ENCODE assay signal across 18 cellular contexts in genomic region chr5:97471951-97472350, GRCh38.
A peak's percentile ranks its signal among the peaks of the same experiment; 100 is the strongest.
DNase-seq lines count a peak whose midpoint lies in the region; ATAC-seq and TF ChIP-seq lines count a peak whose summit lies in the region.
"Had no signal": no experiment of that assay in that cellular context is flagged by ENCODE, and none has a peak within 500 bp of the region (broad histone marks: within the 10 kb centered on the region; RNA-seq: fewer than 3 reads in every experiment).

No MANE protein-coding gene starts in this region.

- no peaks in the 10 kb centered on the region for H3K27me3 Mint-ChIP-seq in natural killer cell treated with Interleukin-12 subunit alpha and Interleukin-12 subunit beta and Interleukin-15 and Interleukin-18, amount 100 ng/mL, for 72 hours
- no peaks in the 10 kb centered on the region for H3K27me3 Mint-ChIP-seq in natural killer cell (ENCODE audit: low read depth in 2 of 2)
- H3K27me3 Mint-ChIP-seq: CD4-positive, alpha-beta T cell had no signal

- H3K4me3 Mint-ChIP-seq in natural killer cell treated with Interleukin-12 subunit alpha and Interleukin-12 subunit beta and Interleukin-15 and Interleukin-18, amount 100 ng/mL, for 72 hours, result no peak overlapping the region
- H3K4me3 Mint-ChIP-seq in natural killer cell, result no peak overlapping the region
- H3K4me3 Mint-ChIP-seq: CD4-positive, alpha-beta T cell had no signal

- H3K4me1 Mint-ChIP-seq in natural killer cell treated with Interleukin-12 subunit alpha and Interleukin-12 subunit beta and Interleukin-15 and Interleukin-18, amount 100 ng/mL, for 72 hours (ENCODE audit: low read depth in 2 of 2), result no peaks in the 10 kb centered on the region
- no peaks in the 10 kb centered on the region for H3K4me1 Mint-ChIP-seq in natural killer cell

- no peak overlapping the region for H3K27ac Mint-ChIP-seq in natural killer cell treated with Interleukin-12 subunit alpha and Interleukin-12 subunit beta and Interleukin-15 and Interleukin-18, amount 100 ng/mL, for 72 hours
- no peak overlapping the region for H3K27ac Mint-ChIP-seq in natural killer cell
- H3K27ac Mint-ChIP-seq: CD4-positive, alpha-beta T cell had no signal

- H3K4me3 ChIP-seq in upper lobe of right lung, result no peak overlapping the region
- H3K4me3 ChIP-seq: A549, GM23248, HAP-1 had no signal

- ATAC-seq in natural killer cell treated with Interleukin-12 subunit alpha and Interleukin-12 subunit beta and Interleukin-15 and Interleukin-18, amount 100 ng/mL, for 72 hours, result peak; percentile 25 to 43
- no peak for ATAC-seq in natural killer cell
- peak; percentile 36 for ATAC-seq in upper lobe of right lung
- no peak for ATAC-seq in HG02938 (IDR thresholded peaks at IDR 0.05; ENCODE audit: unreplicated experiment)
- no peak for ATAC-seq in GM19351 (IDR thresholded peaks at IDR 0.05; ENCODE audit: unreplicated experiment)
- ATAC-seq: A549 had no signal

- TF ChIP-seq CTCF in natural killer cell (IDR thresholded peaks at IDR 0.05) (no peak), upper lobe of right lung (IDR thresholded peaks at IDR 0.05) (no peak)

- H3K27ac ChIP-seq in upper lobe of right lung, result no peak overlapping the region
- H3K27ac ChIP-seq: 22Rv1, A549, C4-2B, GM23248, HL-60 had no signal

- no peaks in the 10 kb centered on the region for H3K36me3 ChIP-seq in upper lobe of right lung
- H3K36me3 ChIP-seq: HAP-1 had no signal

- H3K36me3 Mint-ChIP-seq in natural killer cell treated with Interleukin-12 subunit alpha and Interleukin-12 subunit beta and Interleukin-15 and Interleukin-18, amount 100 ng/mL, for 72 hours, result no peaks in the 10 kb centered on the region
- H3K36me3 Mint-ChIP-seq in natural killer cell, result no peaks in the 10 kb centered on the region

- no peaks in the 10 kb centered on the region for H3K4me1 ChIP-seq in upper lobe of right lung
- H3K4me1 ChIP-seq: A549, HAP-1 had no signal

- no peaks in the 10 kb centered on the region for H3K27me3 ChIP-seq in upper lobe of right lung

- H3K9me3 ChIP-seq in upper lobe of right lung, result no peaks in the 10 kb centered on the region
- H3K9me3 ChIP-seq: A549, HAP-1 had no signal

- DNase-seq in natural killer cell treated with Interleukin-12 subunit alpha and Interleukin-12 subunit beta and Interleukin-15 and Interleukin-18, amount 100 ng/mL, for 72 hours (ENCODE audit: low spot score), result no peak
- no peak for DNase-seq in natural killer cell
- peak; percentile 76 for DNase-seq in posterior vena cava (ENCODE audit: low spot score)
- DNase-seq in upper lobe of right lung, result peak; percentile 60
- no peak for DNase-seq in NCI-H526 (lab: John Stamatoyannopoulos, UW)
- DNase-seq: AML-193; Calu3; CD4-positive, alpha-beta T cell; DMS79 treated with DMSO at 0.1 percent for 48 hours; GF-D8; GM23248 had no signal

- intact Hi-C loops in natural killer cell (cut with micrococcal nuclease), result no loop called here
- intact Hi-C loops in posterior vena cava (cut with DNase I), result no loop called here
- intact Hi-C loops in upper lobe of right lung (cut with DNase I), result no loop called here

- peaks cover 3% of the 10 kb centered on the region for H3K9me3 Mint-ChIP-seq in natural killer cell treated with Interleukin-12 subunit alpha and Interleukin-12 subunit beta and Interleukin-15 and Interleukin-18, amount 100 ng/mL, for 72 hours
- H3K9me3 Mint-ChIP-seq in natural killer cell, result peaks cover 2 to 3% of the 10 kb centered on the region in 2 donors
- H3K9me3 Mint-ChIP-seq: CD4-positive, alpha-beta T cell had no signal

Comparison
In these comparisons a context has a peak if more than half of its experiments do, and no peak if none do; other contexts are left out.
1. ATAC-seq: peak in natural killer cell treated with Interleukin-12 subunit alpha and Interleukin-12 subunit beta and Interleukin-15 and Interleukin-18, amount 100 ng/mL, for 72 hours (2 of 2) and upper lobe of right lung (single experiment); none in natural killer cell (0 of 3), HG02938 (single experiment) and GM19351 (single experiment).
2. DNase-seq: peak in posterior vena cava (single experiment) and upper lobe of right lung (single experiment); none in natural killer cell treated with Interleukin-12 subunit alpha and Interleukin-12 subunit beta and Interleukin-15 and Interleukin-18, amount 100 ng/mL, for 72 hours (single experiment), natural killer cell (single experiment) and NCI-H526 (0 of 2).